ENCODE assay signal across 22 cellular contexts in genomic region chr15:66747866-66748265, GRCh38. TPM values are rescaled to one million over a fixed set of nuclear protein-coding genes. Genes with fewer than 3 reads are reported as not detected.
A peak's percentile ranks its signal among the peaks of the same experiment; 100 is the strongest.
DNase-seq lines count a peak whose midpoint lies in the region; ATAC-seq and TF ChIP-seq lines count a peak whose summit lies in the region.
"Had no signal": no experiment of that assay in that cellular context is flagged by ENCODE, and none has a peak within 500 bp of the region (broad histone marks: within the 10 kb centered on the region; RNA-seq: fewer than 3 reads in every experiment).

No MANE protein-coding gene starts in this region.

- ATAC-seq in HG02571 (IDR thresholded peaks at IDR 0.05; ENCODE audit: unreplicated experiment) (no peak), GM19395 (IDR thresholded peaks at IDR 0.05; ENCODE audit: unreplicated experiment) (no peak)
- ATAC-seq: GM12878; stimulated activated memory B cell treated with anti-CD40 and anti-IgM and Interleukin-4, amounts not matched to agents 10 μg/mL and 1 μg/mL and 100 μg/mL, for 72 hours had no signal

- H3K4me1 ChIP-seq in subcutaneous abdominal adipose tissue (ENCODE audit: control insufficient read depth in 5 of 5, insufficient read depth in 5 of 5, low read length in 5 of 5): peaks cover 30 to 93% (median 86%) of the 10 kb centered on the region in 5 donors

- H3K27ac ChIP-seq in SK-N-MC (peak overlapping the region; percentile 89), subcutaneous abdominal adipose tissue (ENCODE audit: low read depth, low read length) (peak overlapping the region; percentile 81)

- peak overlapping the region; percentile 51 for H3K4me3 ChIP-seq in SK-N-MC
- no peak overlapping the region for H3K4me3 ChIP-seq in fibroblast of the aortic adventitia (ENCODE audit: low read depth, low read length)
- no peak overlapping the region for H3K4me3 ChIP-seq in subcutaneous abdominal adipose tissue (ENCODE audit: low read depth in 1 of 5, low read length in 5 of 5)
- H3K4me3 ChIP-seq: GM12878, left lung, prostate gland had no signal

- H3K36me3 ChIP-seq in SK-N-MC (ENCODE audit: insufficient read depth, low read length) (peaks cover 1% of the 10 kb centered on the region; the same call in 1 of the 2 replicates), subcutaneous abdominal adipose tissue (ENCODE audit: control insufficient read depth in 5 of 5, insufficient read depth in 5 of 5, low read length in 5 of 5) (no peaks in the 10 kb centered on the region)
- H3K36me3 ChIP-seq: left lung, prostate gland had no signal

- peak; percentile 67 for DNase-seq in EL
- no peak for DNase-seq in SK-N-MC (ENCODE audit: low read depth, low spot score)
- DNase-seq in fibroblast of the aortic adventitia (ENCODE audit: low read depth): peak; percentile 37
- no peak for DNase-seq in activated gamma-delta T cell (lab: John Stamatoyannopoulos, UW)
- DNase-seq in epidermal melanocyte (ENCODE audit: insufficient read length, low spot score): no peak
- DNase-seq: activated CD4-positive, alpha-beta T cell treated with anti-CD3 and anti-CD28 coated beads, Interleukin-2, amount 10 ng/mL, durations not matched to agents 7 days and 5 days; activated naive CD4-positive, alpha-beta T cell treated with anti-CD3 and anti-CD28 coated beads, Interleukin-2, amount 10 ng/mL, durations not matched to agents 7 days and 5 days; activated T-cell treated with anti-CD3 and anti-CD28 coated beads for 4 hours; COR-L47; effector CD4-positive, alpha-beta T cell; MM.1S; NCI-H187 treated with DMSO at 0.1 percent for 48 hours; NCI-H526 treated with DMSO at 0.1 percent for 48 hours; OCI-M1; stimulated activated CD4-positive, alpha-beta T cell treated with anti-CD3 and anti-CD28 coated beads, Interleukin-12 subunit alpha, Interleukin-12 subunit beta, amount 100 ng/mL, for 4 hours had no signal

- H3K9me3 ChIP-seq in SK-N-MC (ENCODE audit: low read depth, low read length): no peaks in the 10 kb centered on the region
- H3K9me3 ChIP-seq in subcutaneous abdominal adipose tissue (ENCODE audit: control insufficient read depth in 5 of 5, low read length in 5 of 5): no peaks in the 10 kb centered on the region
- H3K9me3 ChIP-seq: left lung, prostate gland had no signal

- TF ChIP-seq CTCF in fibroblast of the aortic adventitia (IDR thresholded peaks at IDR 0.05; ENCODE audit: insufficient read depth, low read length): no peak

- no peak overlapping the region for H3K9ac ChIP-seq in SK-N-MC (ENCODE audit: insufficient read length)
- no peak overlapping the region for H3K9ac ChIP-seq in subcutaneous abdominal adipose tissue (ENCODE audit: low read length in 5 of 5)

- no peaks in the 10 kb centered on the region for H3K27me3 ChIP-seq in subcutaneous abdominal adipose tissue (ENCODE audit: control insufficient read depth in 5 of 5, insufficient read depth in 4 of 5, low read length in 5 of 5)
- H3K27me3 ChIP-seq: left lung had no signal

RNA-seq across cellular contexts. Expression of gene SMAD6, which starts 45.8 kb away (rescaled TPM):
- total RNA-seq in fibroblast of the aortic adventitia (ENCODE audit: low replicate concordance): 17.4 and 27.2 TPM in 2 replicates

Comparison
In these comparisons a context has a peak if more than half of its experiments do, and no peak if none do; other contexts are left out.
1. DNase-seq: peak in EL (single experiment) and fibroblast of the aortic adventitia (single experiment); none in SK-N-MC (single experiment), activated gamma-delta T cell (single experiment) and epidermal melanocyte (single experiment).